ENCODE assay signal across 25 cellular contexts in genomic region chr6:149084761-149085574, GRCh38.
A peak's percentile ranks its signal among the peaks of the same experiment; 100 is the strongest.
DNase-seq lines count a peak whose midpoint lies in the region; ATAC-seq and TF ChIP-seq lines count a peak whose summit lies in the region.
"Had no signal": no experiment of that assay in that cellular context is flagged by ENCODE, and none has a peak within 500 bp of the region (broad histone marks: within the 10 kb centered on the region; RNA-seq: fewer than 3 reads in every experiment).

No MANE protein-coding gene starts in this region.

- peaks cover 36% of the 10 kb centered on the region for H3K4me1 ChIP-seq in CD4-positive, CD25-positive, alpha-beta regulatory T cell (ENCODE audit: control insufficient read depth, insufficient read depth, low read length, poor library complexity, severe bottlenecking)
- H3K4me1 ChIP-seq: neural progenitor cell had no signal

- peak overlapping the region; percentile 62 for H3K4me3 ChIP-seq in CD4-positive, CD25-positive, alpha-beta regulatory T cell (ENCODE audit: low read depth, low read length)
- H3K4me3 ChIP-seq: neural progenitor cell had no signal

- DNase-seq in activated CD4-positive, alpha-beta T cell treated with anti-CD3 and anti-CD28 coated beads, Interleukin-2, amount 10 ng/mL, durations not matched to agents 24 days and 14 days: peak; percentile 60
- no peak for DNase-seq in activated CD4-positive, alpha-beta T cell treated with anti-CD3 and anti-CD28 coated beads for 4 hours
- peak in 1 of 3 donors; percentile 74 for DNase-seq in CD4-positive, CD25-positive, alpha-beta regulatory T cell
- DNase-seq in activated naive CD8-positive, alpha-beta T cell treated with anti-CD3 and anti-CD28 coated beads, Interleukin-2, amount 10 ng/mL, durations not matched to agents 7 days and 5 days: no peak
- no peak for DNase-seq in RPMI8226
- no peak for DNase-seq in DMS 273 treated with DMSO at 0.1 percent for 48 hours (lab: John Stamatoyannopoulos, UW)
- DNase-seq: activated CD4-positive, alpha-beta T cell treated with anti-CD3 and anti-CD28 coated beads, Interleukin-2, amount 50 U/mL, for 48 hours; Calu3; caudate nucleus; glutamatergic neuron; NCI-H1436 treated with DMSO at 0.1 percent for 48 hours; NCI-H2107; NCI-H446; NCI-H748 treated with DMSO at 0.1 percent for 48 hours; Right ventricle myocardium superior; small intestine; stimulated activated naive CD4-positive, alpha-beta T cell treated with Interleukin-2 at 50 U/mL for 16 hours had no signal

- TF ChIP-seq CTCF in VCaP (conservative IDR thresholded peaks at IDR 0.05): no peak

- peaks cover 10% of the 10 kb centered on the region for H3K36me3 Mint-ChIP-seq in activated CD4-positive, alpha-beta T cell treated with anti-CD3 and anti-CD28 coated beads, Interleukin-2, amount 10 ng/mL, durations not matched to agents 24 days and 14 days (ENCODE audit: low read depth)
- H3K36me3 Mint-ChIP-seq in CD4-positive, CD25-positive, alpha-beta regulatory T cell: no peaks in the 10 kb centered on the region
- H3K36me3 Mint-ChIP-seq in activated naive CD8-positive, alpha-beta T cell treated with anti-CD3 and anti-CD28 coated beads, Interleukin-2, amount 10 ng/mL, durations not matched to agents 7 days and 5 days: peaks cover 28% of the 10 kb centered on the region
- H3K36me3 Mint-ChIP-seq: CD14-positive monocyte, memory B cell, neural progenitor cell had no signal

- intact Hi-C loops in activated CD4-positive, alpha-beta T cell treated with anti-CD3 and anti-CD28 coated beads, Interleukin-2, amount 10 ng/mL, durations not matched to agents 24 days and 14 days (cut with micrococcal nuclease): loop anchor here (1.0 to 2.0 kb wide), 4 partner anchors 9 to 234 kb away; no protein-coding TSS in a partner anchor

- no peak overlapping the region for H3K27ac ChIP-seq in CD4-positive, CD25-positive, alpha-beta regulatory T cell (ENCODE audit: insufficient read depth, low read length, poor library complexity, severe bottlenecking)
- peak overlapping the region; percentile 88; the same call in 1 of the 2 replicates for H3K27ac ChIP-seq in VCaP
- H3K27ac ChIP-seq: neural progenitor cell, parathyroid adenoma had no signal

- peak overlapping the region; percentile 69 for H3K4me3 Mint-ChIP-seq in activated CD4-positive, alpha-beta T cell treated with anti-CD3 and anti-CD28 coated beads, Interleukin-2, amount 10 ng/mL, durations not matched to agents 24 days and 14 days
- H3K4me3 Mint-ChIP-seq in CD4-positive, CD25-positive, alpha-beta regulatory T cell: peak overlapping the region; percentile 19 to 61 (median 54)
- H3K4me3 Mint-ChIP-seq in activated naive CD8-positive, alpha-beta T cell treated with anti-CD3 and anti-CD28 coated beads, Interleukin-2, amount 10 ng/mL, durations not matched to agents 7 days and 5 days: peak overlapping the region; percentile 72
- H3K4me3 Mint-ChIP-seq: CD14-positive monocyte, memory B cell, neural progenitor cell had no signal

- H3K4me1 Mint-ChIP-seq in activated CD4-positive, alpha-beta T cell treated with anti-CD3 and anti-CD28 coated beads, Interleukin-2, amount 10 ng/mL, durations not matched to agents 24 days and 14 days: peaks cover 75% of the 10 kb centered on the region
- H3K4me1 Mint-ChIP-seq in CD4-positive, CD25-positive, alpha-beta regulatory T cell: peaks cover 23 to 59% (median 51%) of the 10 kb centered on the region in 4 donors
- peaks cover 59% of the 10 kb centered on the region for H3K4me1 Mint-ChIP-seq in activated naive CD8-positive, alpha-beta T cell treated with anti-CD3 and anti-CD28 coated beads, Interleukin-2, amount 10 ng/mL, durations not matched to agents 7 days and 5 days

- H3K9me3 ChIP-seq in CD4-positive, CD25-positive, alpha-beta regulatory T cell (ENCODE audit: control insufficient read depth in 2 of 2, low read length in 2 of 2): no peaks in the 10 kb centered on the region

- ATAC-seq in CD4-positive, CD25-positive, alpha-beta regulatory T cell (ENCODE audit: low read depth in 2 of 2): peak; percentile 40 to 64
- ATAC-seq in activated naive CD8-positive, alpha-beta T cell treated with anti-CD3 and anti-CD28 coated beads, Interleukin-2, amount 10 ng/mL, durations not matched to agents 7 days and 5 days (ENCODE audit: low read depth): no peak
- ATAC-seq in GM19452 (IDR thresholded peaks at IDR 0.05; ENCODE audit: unreplicated experiment): no peak
- ATAC-seq: HCT116, left lobe of liver had no signal

- H3K27me3 Mint-ChIP-seq in activated CD4-positive, alpha-beta T cell treated with anti-CD3 and anti-CD28 coated beads, Interleukin-2, amount 10 ng/mL, durations not matched to agents 24 days and 14 days: no peaks in the 10 kb centered on the region
- H3K27me3 Mint-ChIP-seq in CD4-positive, CD25-positive, alpha-beta regulatory T cell: no peaks in the 10 kb centered on the region
- H3K27me3 Mint-ChIP-seq in activated naive CD8-positive, alpha-beta T cell treated with anti-CD3 and anti-CD28 coated beads, Interleukin-2, amount 10 ng/mL, durations not matched to agents 7 days and 5 days: no peaks in the 10 kb centered on the region
- H3K27me3 Mint-ChIP-seq: memory B cell had no signal

- POLR2A ChIA-PET in activated naive CD8-positive, alpha-beta T cell treated with anti-CD3 and anti-CD28 coated beads, Interleukin-2, amount 10 ng/mL, durations not matched to agents 7 days and 5 days (lab: Charles Lee): interaction anchor here (0.6 to 1.7 kb wide), 8 partner anchors 10 to 334 kb away, joined by 3 to 8 read pairs (median 3); partner anchors contain the start of gene TAB2

- H3K27ac Mint-ChIP-seq in activated CD4-positive, alpha-beta T cell treated with anti-CD3 and anti-CD28 coated beads, Interleukin-2, amount 10 ng/mL, durations not matched to agents 24 days and 14 days: peak overlapping the region; percentile 92
- peak overlapping the region; percentile 87 to 95 (median 88) for H3K27ac Mint-ChIP-seq in CD4-positive, CD25-positive, alpha-beta regulatory T cell
- peak overlapping the region; percentile 48 for H3K27ac Mint-ChIP-seq in activated naive CD8-positive, alpha-beta T cell treated with anti-CD3 and anti-CD28 coated beads, Interleukin-2, amount 10 ng/mL, durations not matched to agents 7 days and 5 days
- H3K27ac Mint-ChIP-seq: CD14-positive monocyte, memory B cell, neural progenitor cell had no signal

- no peaks in the 10 kb centered on the region for H3K27me3 ChIP-seq in CD4-positive, CD25-positive, alpha-beta regulatory T cell (ENCODE audit: control insufficient read depth, insufficient read depth, low read length)
- H3K27me3 ChIP-seq: neural progenitor cell had no signal

- H3K9me3 Mint-ChIP-seq in activated CD4-positive, alpha-beta T cell treated with anti-CD3 and anti-CD28 coated beads, Interleukin-2, amount 10 ng/mL, durations not matched to agents 24 days and 14 days: no peaks in the 10 kb centered on the region
- H3K9me3 Mint-ChIP-seq in CD4-positive, CD25-positive, alpha-beta regulatory T cell: no peaks in the 10 kb centered on the region
- H3K9me3 Mint-ChIP-seq in activated naive CD8-positive, alpha-beta T cell treated with anti-CD3 and anti-CD28 coated beads, Interleukin-2, amount 10 ng/mL, durations not matched to agents 7 days and 5 days: no peaks in the 10 kb centered on the region
- H3K9me3 Mint-ChIP-seq: CD14-positive monocyte, memory B cell, neural progenitor cell had no signal

- no peaks in the 10 kb centered on the region for H3K36me3 ChIP-seq in CD4-positive, CD25-positive, alpha-beta regulatory T cell (ENCODE audit: control insufficient read depth, insufficient read depth, low read length)
- H3K36me3 ChIP-seq: neural progenitor cell had no signal

Comparison
In these comparisons a context has a peak if more than half of its experiments do, and no peak if none do; other contexts are left out.
1. ATAC-seq: peak in CD4-positive, CD25-positive, alpha-beta regulatory T cell (2 of 2); none in activated naive CD8-positive, alpha-beta T cell treated with anti-CD3 and anti-CD28 coated beads, Interleukin-2, amount 10 ng/mL, durations not matched to agents 7 days and 5 days (single experiment) and GM19452 (single experiment).
2. Peak in every context shown above with its lines, with median percentiles within 50 percentile points of each other: H3K27ac Mint-ChIP-seq and H3K4me3 Mint-ChIP-seq.